Comparison of ENCODE assay signal across 1 cellular context in genomic region chr5:179494774-179495173, GRCh38.
A peak's percentile ranks its signal among the peaks of the same experiment; 100 is the strongest.
TF ChIP-seq lines count a peak whose summit lies in the region.

No MANE protein-coding gene starts in this region.

TF ChIP-seq in WTC11, 78 proteins besides CTCF, POLR2A, EP300 and RAD21 (continued from another document):
- TF ChIP-seq NFE2L1 (CRISPR knock-in tag; IDR thresholded peaks at IDR 0.05): peak; percentile 36; the same call in 1 of the 2 replicates
TF ChIP-seq in WTC11: peak in this region for 1.
